1 cellular context compared by ENCODE assay signal in the genomic region with DNA sequence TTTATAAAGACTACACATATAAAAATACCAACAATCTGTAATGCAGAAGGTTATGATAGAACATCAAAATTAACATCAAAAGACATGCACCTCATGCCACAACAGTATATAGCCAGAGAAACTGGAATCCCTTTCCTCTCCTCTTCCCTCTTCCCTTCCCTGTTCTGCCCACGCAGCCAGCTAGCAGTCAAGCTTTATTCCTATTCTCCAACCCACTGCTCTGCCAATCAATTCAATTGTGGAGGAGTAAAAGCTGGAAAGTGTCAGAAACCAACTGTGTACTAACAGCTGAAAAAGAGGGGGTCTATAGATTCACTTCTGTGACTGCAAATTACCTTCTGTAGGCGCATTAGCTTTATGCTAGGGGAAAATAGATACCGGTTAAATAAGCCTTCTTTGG.
TF ChIP-seq lines count a peak whose summit lies in the region.

No MANE protein-coding gene starts in this region.

TF ChIP-seq in HEK293, 187 proteins besides CTCF, POLR2A, EP300 and RAD21 (continued from another document):
- TF ChIP-seq, protein P1, sequence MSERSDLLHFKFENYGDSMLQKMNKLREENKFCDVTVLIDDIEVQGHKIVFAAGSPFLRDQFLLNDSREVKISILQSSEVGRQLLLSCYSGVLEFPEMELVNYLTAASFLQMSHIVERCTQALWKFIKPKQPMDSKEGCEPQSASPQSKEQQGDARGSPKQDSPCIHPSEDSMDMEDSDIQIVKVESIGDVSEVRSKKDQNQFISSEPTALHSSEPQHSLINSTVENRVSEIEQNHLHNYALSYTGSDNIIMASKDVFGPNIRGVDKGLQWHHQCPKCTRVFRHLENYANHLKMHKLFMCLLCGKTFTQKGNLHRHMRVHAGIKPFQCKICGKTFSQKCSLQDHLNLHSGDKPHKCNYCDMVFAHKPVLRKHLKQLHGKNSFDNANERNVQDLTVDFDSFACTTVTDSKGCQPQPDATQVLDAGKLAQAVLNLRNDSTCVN (tag by site-specific recombination; optimal IDR thresholded peaks at IDR 0.05): no peak
- peak; percentile 74 for TF ChIP-seq EGR2 (tag by site-specific recombination; IDR thresholded peaks at IDR 0.05; ENCODE audit: low read depth)
- peak; percentile 70 for TF ChIP-seq ZFHX2 (tag by site-specific recombination; conservative IDR thresholded peaks at IDR 0.05)
- TF ChIP-seq, protein P2, sequence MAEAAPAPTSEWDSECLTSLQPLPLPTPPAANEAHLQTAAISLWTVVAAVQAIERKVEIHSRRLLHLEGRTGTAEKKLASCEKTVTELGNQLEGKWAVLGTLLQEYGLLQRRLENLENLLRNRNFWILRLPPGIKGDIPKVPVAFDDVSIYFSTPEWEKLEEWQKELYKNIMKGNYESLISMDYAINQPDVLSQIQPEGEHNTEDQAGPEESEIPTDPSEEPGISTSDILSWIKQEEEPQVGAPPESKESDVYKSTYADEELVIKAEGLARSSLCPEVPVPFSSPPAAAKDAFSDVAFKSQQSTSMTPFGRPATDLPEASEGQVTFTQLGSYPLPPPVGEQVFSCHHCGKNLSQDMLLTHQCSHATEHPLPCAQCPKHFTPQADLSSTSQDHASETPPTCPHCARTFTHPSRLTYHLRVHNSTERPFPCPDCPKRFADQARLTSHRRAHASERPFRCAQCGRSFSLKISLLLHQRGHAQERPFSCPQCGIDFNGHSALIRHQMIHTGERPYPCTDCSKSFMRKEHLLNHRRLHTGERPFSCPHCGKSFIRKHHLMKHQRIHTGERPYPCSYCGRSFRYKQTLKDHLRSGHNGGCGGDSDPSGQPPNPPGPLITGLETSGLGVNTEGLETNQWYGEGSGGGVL (tag by site-specific recombination; IDR thresholded peaks at IDR 0.05): no peak
